ENCODE assay signal across 19 cellular contexts in genomic region chr7:81299711-81300110, GRCh38.
DNase-seq lines count a peak whose midpoint lies in the region; ATAC-seq and TF ChIP-seq lines count a peak whose summit lies in the region.
"Had no signal": no experiment of that assay in that cellular context is flagged by ENCODE, and none has a peak within 500 bp of the region (broad histone marks: within the 10 kb centered on the region; RNA-seq: fewer than 3 reads in every experiment).

No MANE protein-coding gene starts in this region.

- intact Hi-C loops in ovary (cut with DNase I): no loop called here

- H3K27ac Mint-ChIP-seq in T-helper 2 cell treated with Interferon-gamma antibody and Interleukin-4, amounts not matched to agents 5 μg/mL and 100 μg/mL, for 36 hours: no peak overlapping the region
- H3K27ac Mint-ChIP-seq: activated naive CD4-positive, alpha-beta T cell treated with anti-CD3 and anti-CD28 coated beads, Interleukin-2, amount 50 U/mL, for 72 hours; dendritic cell treated with granulocyte-macrophage colony-stimulating factor and Interleukin-4, amounts not matched to agents 40 ng/mL and 50 ng/mL, for 4 days had no signal

- ATAC-seq in HG03520 (IDR thresholded peaks at IDR 0.05; ENCODE audit: unreplicated experiment) (no peak), HG03469 (IDR thresholded peaks at IDR 0.05; ENCODE audit: unreplicated experiment) (no peak)
- ATAC-seq: activated naive CD4-positive, alpha-beta T cell treated with anti-CD3 and anti-CD28 coated beads, Interleukin-2, amount 50 U/mL, for 72 hours had no signal

- peak; percentile 7 for DNase-seq in LoVo (ENCODE audit: low spot score)
- DNase-seq in astrocyte of the hippocampus (ENCODE audit: low read depth, low spot score): peak; percentile 38
- DNase-seq in iris pigment epithelial cell (ENCODE audit: low read depth): peak; percentile 32
- DNase-seq in ovary: no peak
- no peak for DNase-seq in T-helper 2 cell treated with Interferon-gamma antibody and Interleukin-4, amounts not matched to agents 5 μg/mL and 100 μg/mL, for 36 hours (ENCODE audit: low spot score)
- DNase-seq: activated CD4-positive, alpha-beta T cell treated with anti-CD3 and anti-CD28 coated beads, Interleukin-2, amount 50 U/mL, for 4 hours; activated T-cell treated with anti-CD3 and anti-CD28 coated beads, Interleukin-2, amount 50 U/mL, for 1 hour; BE2C; esophagus squamous epithelium; KBM-7; NCI-H1092 treated with DMSO at 0.1 percent for 48 hours; spleen had no signal

- H3K27me3 ChIP-seq in subcutaneous abdominal adipose tissue (ENCODE audit: control insufficient read depth in 5 of 5, insufficient read depth in 4 of 5, low read length in 5 of 5) (no peaks in the 10 kb centered on the region), ovary (no peaks in the 10 kb centered on the region)
- H3K27me3 ChIP-seq: BE2C, esophagus squamous epithelium, spleen had no signal

- H3K27ac ChIP-seq in subcutaneous abdominal adipose tissue (ENCODE audit: low read depth, low read length): peak overlapping the region; percentile 71
- no peak overlapping the region for H3K27ac ChIP-seq in ovary
- H3K27ac ChIP-seq: parathyroid adenoma, spleen had no signal

- H3K4me1 ChIP-seq in subcutaneous abdominal adipose tissue (ENCODE audit: control insufficient read depth in 5 of 5, insufficient read depth in 5 of 5, low read length in 5 of 5) (peaks cover 0 to 19% (median 4%) of the 10 kb centered on the region in 5 donors), ovary (ENCODE audit: insufficient read depth) (peaks cover 2% of the 10 kb centered on the region)
- H3K4me1 ChIP-seq: parathyroid adenoma, spleen had no signal

- WGBS in ovary, 3 donors: 8 to 21% (median 12%) methylated on average over 3 of the region's 3 CpGs

- H3K9me3 ChIP-seq in subcutaneous abdominal adipose tissue (ENCODE audit: control insufficient read depth in 5 of 5, low read length in 5 of 5) (no peaks in the 10 kb centered on the region), ovary (no peaks in the 10 kb centered on the region)
- H3K9me3 ChIP-seq: BE2C, esophagus squamous epithelium had no signal

- TF ChIP-seq EP300 in ovary (IDR thresholded peaks at IDR 0.05): no peak

- H3K4me3 Mint-ChIP-seq in T-helper 2 cell treated with Interferon-gamma antibody and Interleukin-4, amounts not matched to agents 5 μg/mL and 100 μg/mL, for 36 hours: no peak overlapping the region
- H3K4me3 Mint-ChIP-seq: brain; dendritic cell treated with granulocyte-macrophage colony-stimulating factor and Interleukin-4, amounts not matched to agents 40 ng/mL and 50 ng/mL, for 4 days had no signal

- TF ChIP-seq POLR2A in ovary (IDR thresholded peaks at IDR 0.05): no peak

- no peaks in the 10 kb centered on the region for H3K9me3 Mint-ChIP-seq in T-helper 2 cell treated with Interferon-gamma antibody and Interleukin-4, amounts not matched to agents 5 μg/mL and 100 μg/mL, for 36 hours
- H3K9me3 Mint-ChIP-seq: brain; dendritic cell treated with granulocyte-macrophage colony-stimulating factor and Interleukin-4, amounts not matched to agents 40 ng/mL and 50 ng/mL, for 4 days had no signal

- H3K36me3 Mint-ChIP-seq in T-helper 2 cell treated with Interferon-gamma antibody and Interleukin-4, amounts not matched to agents 5 μg/mL and 100 μg/mL, for 36 hours (ENCODE audit: low read depth): no peaks in the 10 kb centered on the region
- H3K36me3 Mint-ChIP-seq: activated naive CD4-positive, alpha-beta T cell treated with anti-CD3 and anti-CD28 coated beads, Interleukin-2, amount 50 U/mL, for 72 hours; brain had no signal

- TF ChIP-seq CTCF in ovary (IDR thresholded peaks at IDR 0.05): no peak

- no peaks in the 10 kb centered on the region for H3K4me1 Mint-ChIP-seq in T-helper 2 cell treated with Interferon-gamma antibody and Interleukin-4, amounts not matched to agents 5 μg/mL and 100 μg/mL, for 36 hours (ENCODE audit: low read depth)

- no peaks in the 10 kb centered on the region for H3K27me3 Mint-ChIP-seq in T-helper 2 cell treated with Interferon-gamma antibody and Interleukin-4, amounts not matched to agents 5 μg/mL and 100 μg/mL, for 36 hours (ENCODE audit: low read depth)
- H3K27me3 Mint-ChIP-seq: brain; dendritic cell treated with granulocyte-macrophage colony-stimulating factor and Interleukin-4, amounts not matched to agents 40 ng/mL and 50 ng/mL, for 4 days had no signal

- H3K36me3 ChIP-seq in subcutaneous abdominal adipose tissue (ENCODE audit: control insufficient read depth in 5 of 5, insufficient read depth in 5 of 5, low read length in 5 of 5): no peaks in the 10 kb centered on the region
- no peaks in the 10 kb centered on the region for H3K36me3 ChIP-seq in ovary
- H3K36me3 ChIP-seq: BE2C, esophagus squamous epithelium, spleen had no signal

- H3K4me3 ChIP-seq in subcutaneous abdominal adipose tissue (ENCODE audit: low read depth in 1 of 5, low read length in 5 of 5) (no peak overlapping the region), ovary (no peak overlapping the region)
- H3K4me3 ChIP-seq: esophagus squamous epithelium, spleen had no signal

- H3K9ac ChIP-seq in subcutaneous abdominal adipose tissue (ENCODE audit: low read length in 5 of 5): no peak overlapping the region
- H3K9ac ChIP-seq: parathyroid adenoma had no signal

Comparison
In these comparisons a context has a peak if more than half of its experiments do, and no peak if none do; other contexts are left out.
1. DNase-seq: peak in LoVo (single experiment), astrocyte of the hippocampus (single experiment) and iris pigment epithelial cell (single experiment); none in ovary (0 of 5) and T-helper 2 cell treated with Interferon-gamma antibody and Interleukin-4, amounts not matched to agents 5 μg/mL and 100 μg/mL, for 36 hours (single experiment).